ENCODE assay signal across 12 cellular contexts in genomic region chr7:103486873-103487272, GRCh38. TPM values are rescaled to one million over a fixed set of nuclear protein-coding genes. Genes with fewer than 3 reads are reported as not detected.
"Had no signal": no experiment of that assay in that cellular context is flagged by ENCODE, and none has a peak within 500 bp of the region (broad histone marks: within the 10 kb centered on the region; RNA-seq: fewer than 3 reads in every experiment).

No MANE protein-coding gene starts in this region.

RNA-seq across cellular contexts. Expression of gene SLC26A5, which starts 40.9 kb away (rescaled TPM):
- total RNA-seq: kidney epithelial cell; left cardiac atrium; left ventricle myocardium inferior; left ventricle myocardium superior; mammary epithelial cell; mesothelial cell of epicardium; mononuclear cell; myocyte; naive thymus-derived CD4-positive, alpha-beta T cell; naive thymus-derived CD8-positive, alpha-beta T cell had no signal
- polyA plus RNA-seq: immature natural killer cell; keratinocyte; mammary epithelial cell; naive thymus-derived CD4-positive, alpha-beta T cell; naive thymus-derived CD8-positive, alpha-beta T cell had no signal
